17 cellular contexts compared by ENCODE assay signal in genomic region chr7:17651296-17651695, GRCh38.
A peak's percentile ranks its signal among the peaks of the same experiment; 100 is the strongest.
DNase-seq lines count a peak whose midpoint lies in the region; ATAC-seq and TF ChIP-seq lines count a peak whose summit lies in the region.
"Had no signal": no experiment of that assay in that cellular context is flagged by ENCODE, and none has a peak within 500 bp of the region (broad histone marks: within the 10 kb centered on the region; RNA-seq: fewer than 3 reads in every experiment).

No MANE protein-coding gene starts in this region.

- no peaks in the 10 kb centered on the region for H3K9me3 Mint-ChIP-seq in activated CD4-positive, alpha-beta T cell treated with anti-CD3 and anti-CD28 coated beads, Interleukin-2, amount 10 ng/mL, durations not matched to agents 24 days and 14 days
- H3K9me3 Mint-ChIP-seq: activated T-helper 2 cell treated with anti-CD3 and anti-CD28 coated beads, Interferon-gamma antibody, Interleukin-2, Interleukin-4, amounts not matched to agents 10 μg/mL and 5 μg/mL and 100 μg/mL, durations not matched to agents 14 hours and 24 hours and 36 hours; natural killer cell treated with Interleukin-12 subunit alpha and Interleukin-12 subunit beta and Interleukin-15 and Interleukin-18, amount 100 ng/mL, for 72 hours had no signal

- TF ChIP-seq CTCF in esophagus muscularis mucosa (IDR thresholded peaks at IDR 0.05) (no peak), tibial artery (IDR thresholded peaks at IDR 0.05) (no peak)

- peaks cover 8% of the 10 kb centered on the region for H3K27me3 Mint-ChIP-seq in activated CD4-positive, alpha-beta T cell treated with anti-CD3 and anti-CD28 coated beads, Interleukin-2, amount 10 ng/mL, durations not matched to agents 24 days and 14 days

- intact Hi-C loops in esophagus muscularis mucosa (cut with DNase I) (no loop called here), tibial artery (cut with DNase I; ENCODE audit: low total_unique reads) (no loop called here)
- intact Hi-C loops in activated CD4-positive, alpha-beta T cell treated with anti-CD3 and anti-CD28 coated beads, Interleukin-2, amount 10 ng/mL, durations not matched to agents 24 days and 14 days (cut with micrococcal nuclease) = no loop called here

- H3K4me1 ChIP-seq in SJSA1 (replicated peaks) = peaks cover 34% of the 10 kb centered on the region
- peaks cover 0 to 22% (median 19%) of the 10 kb centered on the region in 4 donors for H3K4me1 ChIP-seq in esophagus muscularis mucosa
- H3K4me1 ChIP-seq in muscle layer of duodenum (ENCODE audit: control insufficient read depth in 1 of 2, insufficient read depth in 2 of 2, low read length in 2 of 2) = no peaks in the 10 kb centered on the region
- peaks cover 0 to 19% (median 4%) of the 10 kb centered on the region in 4 donors for H3K4me1 ChIP-seq in tibial artery
- H3K4me1 ChIP-seq: BE2C, prostate gland, testis had no signal

- no peak for DNase-seq in SJSA1 (ENCODE audit: low read depth in 1 of 2, low spot score in 2 of 2)
- no peak for DNase-seq in esophagus muscularis mucosa (ENCODE audit: extremely low spot score)
- no peak for DNase-seq in tibial artery
- DNase-seq in activated CD4-positive, alpha-beta T cell treated with anti-CD3 and anti-CD28 coated beads, Interleukin-2, amount 10 ng/mL, durations not matched to agents 24 days and 14 days = no peak
- no peak for DNase-seq in SIG-M5 treated with dmso at 0.1 percent for 504 hours (lab: John Stamatoyannopoulos, UW; ENCODE audit: unreplicated experiment)
- DNase-seq: activated CD4-positive, alpha-beta T cell treated with anti-CD3 and anti-CD28 coated beads for 36 hours; BE2C; KG1; mesendoderm; NCI-H2029; NCI-H446 treated with DMSO at 0.1 percent for 48 hours had no signal

- H3K36me3 ChIP-seq in SJSA1 = no peaks in the 10 kb centered on the region
- H3K36me3 ChIP-seq in esophagus muscularis mucosa = no peaks in the 10 kb centered on the region
- H3K36me3 ChIP-seq in muscle layer of duodenum (ENCODE audit: control insufficient read depth in 1 of 2, insufficient read depth in 2 of 2, low read length in 2 of 2) = no peaks in the 10 kb centered on the region
- H3K36me3 ChIP-seq in tibial artery = no peaks in the 10 kb centered on the region
- H3K36me3 ChIP-seq: BE2C, prostate gland had no signal

- peak overlapping the region; percentile 74 for H3K27ac ChIP-seq in SJSA1
- peak overlapping the region; percentile 17 to 69 (median 40) for H3K27ac ChIP-seq in esophagus muscularis mucosa (replicated peaks in 1 of 4)
- peak overlapping the region; percentile 68 for H3K27ac ChIP-seq in muscle layer of duodenum (ENCODE audit: low read length)
- H3K27ac ChIP-seq in tibial artery = peak overlapping the region; percentile 20 to 54
- H3K27ac ChIP-seq: prostate gland had no signal

- no peak for ATAC-seq in GM18517 (IDR thresholded peaks at IDR 0.05; ENCODE audit: unreplicated experiment)
- ATAC-seq: activated CD4-positive, alpha-beta T cell treated with anti-CD3 and anti-CD28 coated beads for 36 hours; natural killer cell treated with Interleukin-12 subunit alpha and Interleukin-12 subunit beta and Interleukin-15 and Interleukin-18, amount 100 ng/mL, for 72 hours had no signal

- no peak overlapping the region for H3K27ac Mint-ChIP-seq in activated CD4-positive, alpha-beta T cell treated with anti-CD3 and anti-CD28 coated beads, Interleukin-2, amount 10 ng/mL, durations not matched to agents 24 days and 14 days
- H3K27ac Mint-ChIP-seq: activated CD4-positive, alpha-beta T cell treated with anti-CD3 and anti-CD28 coated beads for 36 hours; activated T-helper 2 cell treated with anti-CD3 and anti-CD28 coated beads, Interferon-gamma antibody, Interleukin-2, Interleukin-4, amounts not matched to agents 10 μg/mL and 5 μg/mL and 100 μg/mL, durations not matched to agents 14 hours and 24 hours and 36 hours; natural killer cell treated with Interleukin-12 subunit alpha and Interleukin-12 subunit beta and Interleukin-15 and Interleukin-18, amount 100 ng/mL, for 72 hours had no signal

- no peak overlapping the region for H3K4me3 ChIP-seq in SJSA1
- H3K4me3 ChIP-seq in esophagus muscularis mucosa = no peak overlapping the region
- H3K4me3 ChIP-seq in muscle layer of duodenum (ENCODE audit: low read depth in 1 of 2, low read length in 2 of 2) = no peak overlapping the region
- H3K4me3 ChIP-seq in tibial artery = no peak overlapping the region
- H3K4me3 ChIP-seq: prostate gland, testis had no signal

- no peaks in the 10 kb centered on the region for H3K27me3 ChIP-seq in SJSA1 (replicated peaks)
- H3K27me3 ChIP-seq in esophagus muscularis mucosa = no peaks in the 10 kb centered on the region
- H3K27me3 ChIP-seq in muscle layer of duodenum (ENCODE audit: low read depth, low read length) = no peaks in the 10 kb centered on the region
- no peaks in the 10 kb centered on the region for H3K27me3 ChIP-seq in tibial artery
- H3K27me3 ChIP-seq: testis had no signal

- H3K9me3 ChIP-seq in SJSA1 (replicated peaks) (no peaks in the 10 kb centered on the region), esophagus muscularis mucosa (no peaks in the 10 kb centered on the region), muscle layer of duodenum (ENCODE audit: control insufficient read depth in 1 of 2, low read length in 2 of 2) (no peaks in the 10 kb centered on the region), tibial artery (no peaks in the 10 kb centered on the region)
- H3K9me3 ChIP-seq: BE2C, prostate gland, testis had no signal

- TF ChIP-seq EP300 in esophagus muscularis mucosa (IDR thresholded peaks at IDR 0.05) = no peak

- H3K4me1 Mint-ChIP-seq in activated CD4-positive, alpha-beta T cell treated with anti-CD3 and anti-CD28 coated beads, Interleukin-2, amount 10 ng/mL, durations not matched to agents 24 days and 14 days = no peaks in the 10 kb centered on the region
- H3K4me1 Mint-ChIP-seq: activated CD4-positive, alpha-beta T cell treated with anti-CD3 and anti-CD28 coated beads for 36 hours had no signal

- no peak overlapping the region for H3K4me3 Mint-ChIP-seq in activated CD4-positive, alpha-beta T cell treated with anti-CD3 and anti-CD28 coated beads, Interleukin-2, amount 10 ng/mL, durations not matched to agents 24 days and 14 days
- H3K4me3 Mint-ChIP-seq: activated CD4-positive, alpha-beta T cell treated with anti-CD3 and anti-CD28 coated beads for 36 hours; natural killer cell treated with Interleukin-12 subunit alpha and Interleukin-12 subunit beta and Interleukin-15 and Interleukin-18, amount 100 ng/mL, for 72 hours had no signal

- TF ChIP-seq POLR2A in esophagus muscularis mucosa (IDR thresholded peaks at IDR 0.05; ENCODE audit: low read depth) = no peak

- WGBS in esophagus muscularis mucosa = 64% methylated on average over 2 of the region's 2 CpGs

- no peaks in the 10 kb centered on the region for H3K36me3 Mint-ChIP-seq in activated CD4-positive, alpha-beta T cell treated with anti-CD3 and anti-CD28 coated beads, Interleukin-2, amount 10 ng/mL, durations not matched to agents 24 days and 14 days (ENCODE audit: low read depth)
- H3K36me3 Mint-ChIP-seq: natural killer cell treated with Interleukin-12 subunit alpha and Interleukin-12 subunit beta and Interleukin-15 and Interleukin-18, amount 100 ng/mL, for 72 hours had no signal
